ENCODE assay signal across 15 cellular contexts in the genomic region with DNA sequence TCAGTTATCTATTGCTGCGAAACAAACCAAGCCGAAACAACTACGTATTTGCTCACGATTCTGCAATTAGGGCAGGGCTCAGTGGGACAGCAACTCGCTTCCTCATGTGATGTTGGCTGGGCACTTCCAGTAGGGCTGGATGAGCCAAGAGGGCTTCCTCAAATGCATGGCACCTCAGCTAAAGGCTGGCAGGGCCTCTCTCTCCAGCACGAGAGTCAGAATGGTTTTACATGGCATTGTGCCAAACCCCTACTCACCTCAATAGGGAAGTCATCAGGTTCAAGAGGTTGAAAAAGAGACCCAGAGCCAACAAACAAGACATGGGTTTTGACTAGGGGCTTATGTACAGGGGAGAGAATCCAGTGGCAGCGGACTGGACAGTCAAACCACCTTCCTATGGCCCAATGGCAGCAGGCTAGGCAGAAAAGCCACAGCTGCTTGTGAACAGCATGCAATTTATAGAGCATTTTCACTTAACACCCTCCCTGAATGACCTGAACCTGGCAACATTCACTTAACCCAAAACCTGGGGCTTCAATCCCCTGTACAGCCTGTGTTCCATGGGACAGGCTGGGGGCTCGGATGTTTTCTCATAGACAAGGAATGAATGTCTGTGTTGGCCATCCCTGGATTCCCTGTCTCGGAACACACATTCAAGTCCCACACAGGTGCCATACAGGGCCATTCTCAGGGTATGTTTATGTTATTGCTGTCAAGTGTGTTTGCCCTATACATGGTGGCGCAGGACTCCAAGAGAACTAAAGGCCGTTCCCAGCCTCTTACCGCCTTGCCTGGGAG.
DNase-seq lines count a peak whose midpoint lies in the region; ATAC-seq lines count a peak whose summit lies in the region.
"Had no signal": no experiment of that assay in that cellular context is flagged by ENCODE, and none has a peak within 500 bp of the region (broad histone marks: within the 10 kb centered on the region; RNA-seq: fewer than 3 reads in every experiment).

No MANE protein-coding gene starts in this region.

- H3K27me3 ChIP-seq in HAP-1 (ENCODE audit: low read depth), result peaks cover 20% of the 10 kb centered on the region
- H3K27me3 ChIP-seq: adrenal gland, BE2C, body of pancreas, neural progenitor cell, transverse colon had no signal

- no peak overlapping the region for H3K4me3 ChIP-seq in HAP-1
- H3K4me3 ChIP-seq: adrenal gland, body of pancreas, esophagus squamous epithelium, neural progenitor cell, spleen, transverse colon had no signal

- no peaks in the 10 kb centered on the region for H3K9me3 ChIP-seq in HAP-1
- H3K9me3 ChIP-seq: adrenal gland, BE2C, body of pancreas, esophagus squamous epithelium, spleen, transverse colon had no signal

- H3K4me1 ChIP-seq in HAP-1, result no peaks in the 10 kb centered on the region
- H3K4me1 ChIP-seq: adrenal gland, body of pancreas had no signal

- in situ Hi-C loops in HAP-1 (cut with MboI; ENCODE audit: low sequenced_read_pairs), result loop anchor here (5.0 to 25.0 kb wide), 4 partner anchors 241 to 579 kb away; no protein-coding TSS in a partner anchor

- peak; percentile 3 to 6 for DNase-seq in NOMO-1 (lab: John Stamatoyannopoulos, UW; ENCODE audit: unreplicated experiment in 2 of 2)
- no peak for DNase-seq in NOMO-1 treated with dmso at 0.1 percent for 144 hours (lab: John Stamatoyannopoulos, UW; ENCODE audit: unreplicated experiment)
- DNase-seq in NCI-H1105 (lab: John Stamatoyannopoulos, UW), result peak; percentile 72
- DNase-seq in NCI-H510A treated with DMSO at 0.1 percent for 48 hours (lab: John Stamatoyannopoulos, UW), result peak; percentile 50
- DNase-seq in HAP-1 (ENCODE audit: low spot score in 2 of 2), result no peak
- DNase-seq in activated CD4-positive, alpha-beta T cell treated with anti-CD3 and anti-CD28 coated beads for 48 hours, result no peak
- DNase-seq: esophagus squamous epithelium, GOT3 had no signal

- H3K36me3 ChIP-seq in HAP-1 (replicated peaks), result no peaks in the 10 kb centered on the region
- H3K36me3 ChIP-seq: adrenal gland, BE2C, esophagus squamous epithelium, neural progenitor cell, spleen, transverse colon had no signal

- no peak for ATAC-seq in activated CD4-positive, CD25-positive, alpha-beta regulatory T cell treated with anti-CD3 and anti-CD28 coated beads, Interleukin-2, amount 50 U/mL, for 24 hours

Comparison
In these comparisons a context has a peak if more than half of its experiments do, and no peak if none do; other contexts are left out.
1. DNase-seq: peak in NOMO-1 (2 of 2), NCI-H1105 (single experiment) and NCI-H510A treated with DMSO at 0.1 percent for 48 hours (single experiment); none in NOMO-1 treated with dmso at 0.1 percent for 144 hours (single experiment), HAP-1 (0 of 2) and activated CD4-positive, alpha-beta T cell treated with anti-CD3 and anti-CD28 coated beads for 48 hours (single experiment).